ENCODE assay signal across 12 cellular contexts in the genomic region with DNA sequence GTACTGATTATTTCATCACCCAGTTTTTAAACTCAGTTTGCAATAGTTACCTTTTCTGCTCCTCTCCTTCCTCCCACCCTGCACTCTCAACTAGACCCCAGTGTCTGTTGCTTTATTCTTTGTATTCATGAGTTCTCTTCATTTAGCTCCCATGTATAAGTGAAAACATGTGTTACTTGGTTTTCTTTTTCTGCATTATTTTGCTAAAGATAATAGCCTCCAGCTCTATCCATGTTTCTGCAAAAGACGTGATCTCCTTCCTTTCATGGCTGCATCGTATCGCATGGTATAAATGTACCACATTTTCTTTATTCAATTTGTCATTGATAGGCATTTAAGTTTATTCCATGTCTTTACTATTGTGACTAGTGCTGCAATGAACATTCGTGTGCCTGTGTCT.
"Had no signal": no experiment of that assay in that cellular context is flagged by ENCODE, and none has a peak within 500 bp of the region (broad histone marks: within the 10 kb centered on the region; RNA-seq: fewer than 3 reads in every experiment).

No MANE protein-coding gene starts in this region.

- H3K36me3 ChIP-seq: esophagus squamous epithelium, heart left ventricle, right atrium auricular region, uterus had no signal

- H3K27me3 ChIP-seq: esophagus squamous epithelium, heart left ventricle, right atrium auricular region, uterus had no signal

- H3K4me3 ChIP-seq: esophagus squamous epithelium, heart left ventricle, right atrium auricular region, uterus had no signal

- H3K9me3 ChIP-seq: esophagus squamous epithelium, uterus had no signal

- ATAC-seq: heart left ventricle; naive thymus-derived CD4-positive, alpha-beta T cell had no signal

- DNase-seq: dermis blood vessel endothelial cell; esophagus squamous epithelium; foreskin melanocyte; heart left ventricle; hypothalamus; naive thymus-derived CD4-positive, alpha-beta T cell; nephron progenitor cell; small intestine; stimulated activated CD4-positive, alpha-beta T cell treated with anti-CD3 and anti-CD28 coated beads, Interleukin-12 subunit alpha, Interleukin-12 subunit beta, amount 100 ng/mL, for 4 hours; stimulated activated naive CD4-positive, alpha-beta T cell treated with Interleukin-2 at 50 U/mL for 16 hours; uterus had no signal

- H3K27ac ChIP-seq: esophagus squamous epithelium, heart left ventricle, right atrium auricular region, uterus had no signal

- H3K4me1 ChIP-seq: esophagus squamous epithelium, heart left ventricle, right atrium auricular region, uterus had no signal
